Comparison of ENCODE assay signal across 9 cellular contexts in the genomic region with DNA sequence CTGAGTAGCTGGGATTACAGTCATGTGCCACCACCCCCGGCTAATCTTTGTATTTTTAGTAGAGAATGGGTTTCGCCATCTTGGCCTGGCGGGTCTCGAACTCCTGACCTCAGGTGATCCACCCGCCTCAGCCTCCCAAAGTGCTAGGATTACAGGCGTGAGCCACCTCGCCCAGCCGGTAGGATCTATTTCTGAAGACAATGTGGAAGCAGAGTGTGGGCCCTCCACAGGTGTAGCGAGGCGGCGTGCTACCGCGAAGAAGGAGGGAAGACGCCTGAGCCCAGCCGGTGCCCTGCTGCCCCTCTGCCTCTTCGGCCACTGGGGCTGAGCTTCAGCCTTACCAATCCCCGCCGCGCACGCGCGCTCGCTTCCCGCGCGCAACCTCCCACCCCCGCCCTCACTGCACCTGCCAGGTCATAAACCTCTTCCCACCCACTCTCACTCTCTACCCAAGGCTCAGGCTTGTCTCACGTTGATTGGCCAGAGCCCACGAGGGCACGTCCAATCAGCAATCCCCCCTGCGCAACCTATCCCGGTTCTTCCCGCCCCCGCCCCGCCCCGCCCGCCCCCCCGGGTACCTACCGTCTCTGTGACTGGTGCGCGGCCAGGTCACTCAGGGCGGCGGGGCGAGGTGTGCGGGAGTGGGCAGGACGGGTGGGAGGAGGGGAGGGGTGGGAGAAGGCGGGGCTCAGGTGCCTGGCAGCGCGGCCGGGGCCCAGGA. TPM values are rescaled to one million over a fixed set of nuclear protein-coding genes. Genes with fewer than 3 reads are reported as not detected.
A peak's percentile ranks its signal among the peaks of the same experiment; 100 is the strongest.
DNase-seq lines count a peak whose midpoint lies in the region; ATAC-seq, FAIRE-seq and TF ChIP-seq lines count a peak whose summit lies in the region.
"Had no signal": no experiment of that assay in that cellular context is flagged by ENCODE, and none has a peak within 500 bp of the region (broad histone marks: within the 10 kb centered on the region; RNA-seq: fewer than 3 reads in every experiment).

No MANE protein-coding gene starts in this region.

- H3K9me3 Mint-ChIP-seq in astrocyte (ENCODE audit: unreplicated experiment), result no peaks in the 10 kb centered on the region

- DNase-seq in DMS79 treated with DMSO at 0.1 percent for 48 hours (lab: John Stamatoyannopoulos, UW), result peak; percentile 96
- DNase-seq in NCI-H1105 (lab: John Stamatoyannopoulos, UW), result peak; percentile 88
- DNase-seq in T-helper 17 cell, result peak; percentile 73 to 82 (median 76)
- DNase-seq in astrocyte (ENCODE audit: low read depth), result no peak
- DNase-seq in AG08395 (ENCODE audit: low spot score), result no peak

- no peaks in the 10 kb centered on the region for H4K20me1 ChIP-seq in astrocyte (ENCODE audit: insufficient read depth, low read length)

- H3K9ac ChIP-seq in astrocyte (ENCODE audit: low read length), result no peak overlapping the region
- 0 out of 2 replicates have a peak overlapping the region, but pooled peaks have one; percentile 28 for H3K9ac ChIP-seq in iPS-20b (ENCODE audit: low read depth, low read length)

- H3K4me3 ChIP-seq in astrocyte (ENCODE audit: insufficient read depth, low read depth, low read length), result no peak overlapping the region
- peak overlapping the region; percentile 58; the same call in 1 of the 2 replicates for H3K4me3 ChIP-seq in iPS-20b (ENCODE audit: low read length)
- peak overlapping the region; percentile 33 to 67 (median 51) for H3K4me3 ChIP-seq in skin epidermis
- H3K4me3 ChIP-seq: K562 had no signal

- H3K27me3 ChIP-seq in astrocyte (ENCODE audit: insufficient read depth, low read length) (peaks cover 28% of the 10 kb centered on the region), iPS-20b (ENCODE audit: insufficient read depth, low read length) (peaks cover 22% of the 10 kb centered on the region)

- peak overlapping the region; percentile 47 for H3K4me2 ChIP-seq in astrocyte (ENCODE audit: low read length)

- no peak for FAIRE-seq in astrocyte (lab: Jason Lieb, UNC)
- FAIRE-seq: K562 had no signal

- H3K79me2 ChIP-seq in astrocyte (ENCODE audit: insufficient read depth, low read length), result no peaks in the 10 kb centered on the region

- H3K4me1 ChIP-seq in astrocyte (ENCODE audit: insufficient read depth, low read length), result no peaks in the 10 kb centered on the region
- H3K4me1 ChIP-seq in iPS-20b (ENCODE audit: insufficient read depth, low read length), result peaks cover 13% of the 10 kb centered on the region; the same call in 1 of the 2 replicates

- H3K27ac ChIP-seq in astrocyte (ENCODE audit: low read depth, low read length), result no peak overlapping the region
- no peak overlapping the region for H3K27ac ChIP-seq in iPS-20b (ENCODE audit: low read length)
- H3K27ac ChIP-seq in skin epidermis, result peak overlapping the region; percentile 50 to 91 (median 79)

- H3K9me3 ChIP-seq in T-helper 17 cell (ENCODE audit: control insufficient read depth, low read length, poor library complexity, severe bottlenecking) (no peaks in the 10 kb centered on the region), astrocyte (ENCODE audit: insufficient read depth, low read depth, low read length) (no peaks in the 10 kb centered on the region), iPS-20b (ENCODE audit: insufficient read depth, low read depth, low read length) (no peaks in the 10 kb centered on the region)

- H3K36me3 Mint-ChIP-seq in T-helper 17 cell (ENCODE audit: low read depth) (peaks cover 2% of the 10 kb centered on the region), astrocyte (ENCODE audit: low read depth, unreplicated experiment) (no peaks in the 10 kb centered on the region)

- H3K27ac Mint-ChIP-seq in T-helper 17 cell (no peak overlapping the region), astrocyte (ENCODE audit: unreplicated experiment) (no peak overlapping the region)

- H3K27me3 Mint-ChIP-seq in T-helper 17 cell (peaks cover 18% of the 10 kb centered on the region), astrocyte (ENCODE audit: low read depth, unreplicated experiment) (peaks cover 3% of the 10 kb centered on the region)

- H3K4me1 Mint-ChIP-seq in T-helper 17 cell, result peaks cover 4% of the 10 kb centered on the region
- no peaks in the 10 kb centered on the region for H3K4me1 Mint-ChIP-seq in astrocyte (ENCODE audit: low read depth, unreplicated experiment)

- H3K36me3 ChIP-seq in astrocyte (ENCODE audit: insufficient read depth, low read length) (no peaks in the 10 kb centered on the region), iPS-20b (ENCODE audit: insufficient read depth, low read depth, low read length) (no peaks in the 10 kb centered on the region)

- ATAC-seq in GM21825 (IDR thresholded peaks at IDR 0.05; ENCODE audit: unreplicated experiment) (peak; percentile 98), T-helper 17 cell (peak; percentile 96)
- ATAC-seq: K562 had no signal

- H2AFZ ChIP-seq in astrocyte (ENCODE audit: low read depth, low read length), result no peak overlapping the region

- H3K4me3 Mint-ChIP-seq in T-helper 17 cell, result no peak overlapping the region
- peak overlapping the region; percentile 85 for H3K4me3 Mint-ChIP-seq in astrocyte (ENCODE audit: unreplicated experiment)

- TF ChIP-seq CTCF in astrocyte (IDR thresholded peaks at IDR 0.05; ENCODE audit: insufficient read depth, low read depth, low read length), result no peak

RNA-seq across cellular contexts. Expression of gene HOOK1, which starts 0.4 kb away (rescaled TPM):
- total RNA-seq in T-helper 17 cell, result 10 to 100 TPM; 13.8 to 18.0 TPM
- total RNA-seq in astrocyte, result 1.7 and 1.8 TPM in 2 replicates

Comparison
In these comparisons a context has a peak if more than half of its experiments do, and no peak if none do; other contexts are left out.
1. DNase-seq: peak in DMS79 treated with DMSO at 0.1 percent for 48 hours (single experiment), NCI-H1105 (single experiment) and T-helper 17 cell (3 of 3); none in astrocyte (single experiment) and AG08395 (single experiment).
2. H3K27ac ChIP-seq: peak in skin epidermis (21 of 21); none in astrocyte (single experiment) and iPS-20b (single experiment).